Comparison of ENCODE assay signal across 8 cellular contexts in genomic region chr19:10717356-10718204, GRCh38. TPM values are rescaled to one million over a fixed set of nuclear protein-coding genes. Genes with fewer than 3 reads are reported as not detected.
DNase-seq lines count a peak whose midpoint lies in the region; ATAC-seq and TF ChIP-seq lines count a peak whose summit lies in the region.

TSS of gene DNM2 (plus strand) at chr19:10718079. CDS start at chr19:10718243, 164 bp downstream.

- POLR2A ChIA-PET in AG04450 (lab: Yijun Ruan, JAX) = interaction anchor here (0.6 to 1.7 kb wide), 7 partner anchors 16 to 353 kb away, joined by 3 to 10 read pairs (median 5); partner anchors contain the start of genes QTRT1 and TMED1
- POLR2A ChIA-PET in WTC11 (lab: Charles Lee) = interaction anchor here (0.6 to 1.9 kb wide), 5 partner anchors 16 to 146 kb away, joined by 3 to 9 read pairs (median 5); partner anchors contain the start of genes QTRT1 and TMED1

- intact Hi-C loops in spleen (cut with DNase I; ENCODE audit: low total_unique reads) = loop anchor here (5.0 kb wide), 2 partner anchors 50 to 145 kb away; no protein-coding TSS in a partner anchor

- WGBS in spleen, 5 donors = 0 to 1% (median 0%) methylated on average over 34 to 57 of the region's 57 CpGs

- H3K27me3 ChIP-seq in AG04450 (ENCODE audit: control insufficient read depth, insufficient read depth, low read length) (no peaks in the 10 kb centered on the region), spleen (replicated peaks in 1 of 7) (no peaks in the 10 kb centered on the region)

- H3K4me3 ChIP-seq in AG04450 (ENCODE audit: low read depth, low read length) (peak within 1 kb of the TSS; percentile 92), spleen (peak within 1 kb of the TSS; percentile 98 to 100 (median 100))

- no peaks in the 10 kb centered on the region for H3K27me3 Mint-ChIP-seq in WTC11 (ENCODE audit: low read depth)
- H3K27me3 Mint-ChIP-seq in immature natural killer cell (ENCODE audit: low read depth in 3 of 3) = peaks cover 0 to 12% (median 5%) of the 10 kb centered on the region in 3 donors

- peaks cover 12% of the 10 kb centered on the region for H3K4me1 Mint-ChIP-seq in WTC11
- peaks cover 43 to 46% of the 10 kb centered on the region in 2 donors for H3K4me1 Mint-ChIP-seq in immature natural killer cell

- H3K27ac ChIP-seq in AG04450 (ENCODE audit: low read depth, low read length) = peak within 1 kb of the TSS; percentile 52
- H3K27ac ChIP-seq in caudate nucleus (ENCODE audit: low read depth, low read length) = peak within 1 kb of the TSS; percentile 91
- peak within 1 kb of the TSS; percentile 94 to 99 (median 98) for H3K27ac ChIP-seq in spleen

- peak; percentile 90 for ATAC-seq in GM18873 (IDR thresholded peaks at IDR 0.05; ENCODE audit: low FRiP score, unreplicated experiment)
- ATAC-seq in HG03159 (IDR thresholded peaks at IDR 0.05; ENCODE audit: unreplicated experiment) = peak; percentile 80
- peak; percentile 91 for ATAC-seq in WTC11

- H3K4me1 ChIP-seq in spleen = peaks cover 28 to 63% (median 48%) of the 10 kb centered on the region in 6 donors

- H3K27ac Mint-ChIP-seq in WTC11 (peak within 1 kb of the TSS; percentile 90), immature natural killer cell (peak within 1 kb of the TSS; percentile 90 to 97 (median 95))

- TF ChIP-seq POLR2A in spleen (IDR thresholded peaks at IDR 0.05) = peak in 1 of 3 donors; percentile 60

- H3K9me3 Mint-ChIP-seq in WTC11 (no peaks in the 10 kb centered on the region), immature natural killer cell (no peaks in the 10 kb centered on the region)

- H3K9me3 ChIP-seq in AG04450 (ENCODE audit: control insufficient read depth, insufficient read depth, low read length) (no peaks in the 10 kb centered on the region), spleen (no peaks in the 10 kb centered on the region)

- H3K36me3 Mint-ChIP-seq in WTC11 = peaks cover 5% of the 10 kb centered on the region; the same call in 1 of the 2 replicates
- no peaks in the 10 kb centered on the region for H3K36me3 Mint-ChIP-seq in immature natural killer cell

- DNase-seq in AG04450 (ENCODE audit: low read depth, low spot score) = peak; percentile 100
- peak; percentile 98 for DNase-seq in NCI-H2227 treated with DMSO at 0.1 percent for 48 hours (lab: John Stamatoyannopoulos, UW)
- peak; percentile 100 for DNase-seq in WTC11 (ENCODE audit: low spot score)
- peak; percentile 92 to 100 (median 99) for DNase-seq in caudate nucleus (lab: John Stamatoyannopoulos, UW)
- DNase-seq in immature natural killer cell = peak; percentile 99
- DNase-seq in spleen = peak; percentile 99

- H3K4me3 Mint-ChIP-seq in WTC11 = peak within 1 kb of the TSS; percentile 89
- peak within 1 kb of the TSS; percentile 96 to 99 (median 98) for H3K4me3 Mint-ChIP-seq in immature natural killer cell

- peaks cover 0 to 31% (median 5%) of the 10 kb centered on the region in 6 donors for H3K36me3 ChIP-seq in spleen

- TF ChIP-seq CTCF in AG04450 (IDR thresholded peaks at IDR 0.05; ENCODE audit: low read depth, low read length) (peak; percentile 82), WTC11 (IDR thresholded peaks at IDR 0.05) (peak; percentile 70), spleen (IDR thresholded peaks at IDR 0.05 in 8 of 11, conservative IDR thresholded peaks at IDR 0.05 in 3 of 11) (peak; percentile 68 to 97 (median 88))

- CTCF ChIA-PET in AG04450 (lab: Charles Lee) (interaction anchor here (0.5 to 7.2 kb wide), 38 partner anchors 9 to 878 kb away, joined by 3 to 114 read pairs (median 4); partner anchors contain the start of genes QTRT1 and TMED1), WTC11 (lab: Charles Lee) (interaction anchor here (0.6 to 4.6 kb wide), 55 partner anchors 9 to 447 kb away, joined by 3 to 107 read pairs (median 6); partner anchors contain the start of genes CARM1, ICAM1, KRI1 and QTRT1)

TF ChIP-seq in WTC11, 78 proteins besides CTCF, POLR2A, EP300 and RAD21:
- peak; percentile 100 for TF ChIP-seq NFYB (CRISPR knock-in tag; conservative IDR thresholded peaks at IDR 0.05; ENCODE audit: low read depth)
- peak; percentile 96 for TF ChIP-seq SP1 (CRISPR knock-in tag; conservative IDR thresholded peaks at IDR 0.05)
- no peak for TF ChIP-seq ZNF219 (CRISPR knock-in tag; IDR thresholded peaks at IDR 0.05; ENCODE audit: borderline replicate concordance)
- TF ChIP-seq CREM (CRISPR knock-in tag; IDR thresholded peaks at IDR 0.05) = peak; percentile 39; the same call in 1 of the 2 replicates
- peak; percentile 35; the same call in 1 of the 2 replicates for TF ChIP-seq FOXK1 (CRISPR knock-in tag; IDR thresholded peaks at IDR 0.05)

RNA-seq across cellular contexts. Expression of gene DNM2, which starts in this region (rescaled TPM):
- polyA plus RNA-seq in AG04450 (2011; rRNA removed) (36.9 and 49.1 TPM in 2 replicates), immature natural killer cell (100 to 1,000 TPM in 1 of 3 donors, 10 to 100 TPM in 2; 62.9 to 170 (median 92.7) TPM), spleen (100 to 1,000 TPM in 1 of 3 donors, 10 to 100 TPM in 2; 57.1 to 104 (median 89.0) TPM)
- 126 and 150 TPM in 2 replicates for polyA minus RNA-seq in AG04450 (2011; rRNA and poly(A)+ RNA removed)
- total RNA-seq in WTC11 (2021) (120 to 131 TPM (median 123 TPM) in 3 replicates), spleen (100 to 1,000 TPM; 175 to 298 (median 197) TPM)

Comparison
In these comparisons a context has a peak if more than half of its experiments do, and no peak if none do; other contexts are left out.
1. Peak in every context shown above with its lines: DNase-seq, ATAC-seq, H3K4me3 ChIP-seq and H3K27ac ChIP-seq.